15 cellular contexts compared by ENCODE assay signal in genomic region chr13:73258396-73258795, GRCh38.
DNase-seq lines count a peak whose midpoint lies in the region; ATAC-seq and TF ChIP-seq lines count a peak whose summit lies in the region.
"Had no signal": no experiment of that assay in that cellular context is flagged by ENCODE, and none has a peak within 500 bp of the region (broad histone marks: within the 10 kb centered on the region; RNA-seq: fewer than 3 reads in every experiment).

No MANE protein-coding gene starts in this region.

- H3K4me3 ChIP-seq in BLaER1 (no peak overlapping the region), fibroblast of pulmonary artery (replicated peaks; ENCODE audit: low read depth, low read length) (no peak overlapping the region), neutrophil (ENCODE audit: low read depth in 1 of 2, low read length in 1 of 2) (no peak overlapping the region), neuronal stem cell (ENCODE audit: low read length in 2 of 2) (no peak overlapping the region)
- H3K4me3 ChIP-seq: GM12878 had no signal

- H3K4me2 ChIP-seq in BLaER1 (peak overlapping the region; percentile 60), neuronal stem cell (ENCODE audit: insufficient read depth, low read length, poor library complexity, severe bottlenecking) (no peak overlapping the region)

- no peak overlapping the region for H3K14ac ChIP-seq in neuronal stem cell (ENCODE audit: low read length)

- ATAC-seq in GM21723 (IDR thresholded peaks at IDR 0.05; ENCODE audit: unreplicated experiment), result no peak
- ATAC-seq in GM18505 (IDR thresholded peaks at IDR 0.05; ENCODE audit: unreplicated experiment), result no peak
- ATAC-seq: GM12878 had no signal

- TF ChIP-seq CTCF in fibroblast of pulmonary artery (IDR thresholded peaks at IDR 0.05; ENCODE audit: low read length, missing control alignments) (no peak), neutrophil (IDR thresholded peaks at IDR 0.05) (no peak)

- no peak overlapping the region for H2AK5ac ChIP-seq in neuronal stem cell (ENCODE audit: low read depth, low read length)

- WGBS in neuronal stem cell (ENCODE audit: extremely low coverage in 2 of 2, insufficient read length in 2 of 2, insufficient replicate concordance in 1 of 2), 2 donors, result no CpG with 5 or more reads among the region's 4 CpGs

- H3K27ac ChIP-seq in BLaER1 (no peak overlapping the region), neutrophil (peak overlapping the region; percentile 89), neuronal stem cell (replicated peaks; ENCODE audit: low read length) (no peak overlapping the region)

- H3K9me3 ChIP-seq in BLaER1 (no peaks in the 10 kb centered on the region), neutrophil (no peaks in the 10 kb centered on the region), neuronal stem cell (replicated peaks in 1 of 2; ENCODE audit: control insufficient read depth in 2 of 2, insufficient read depth in 1 of 2, low read depth in 1 of 2, low read length in 2 of 2) (no peaks in the 10 kb centered on the region)

- H3K4ac ChIP-seq in neuronal stem cell (ENCODE audit: low read length), result no peak overlapping the region

- no peak overlapping the region for H2AFZ ChIP-seq in neuronal stem cell (ENCODE audit: low read length)

- H2BK15ac ChIP-seq in neuronal stem cell (ENCODE audit: low read length), result no peak overlapping the region

- no peaks in the 10 kb centered on the region for H3K27me3 ChIP-seq in BLaER1
- no peaks in the 10 kb centered on the region for H3K27me3 ChIP-seq in neutrophil
- H3K27me3 ChIP-seq in neuronal stem cell (ENCODE audit: control insufficient read depth in 3 of 3, insufficient read depth in 3 of 3, low read depth in 1 of 3, low read length in 3 of 3), result no peaks in the 10 kb centered on the region

- H4K8ac ChIP-seq in neuronal stem cell (ENCODE audit: low read depth, low read length), result no peak overlapping the region

- no peaks in the 10 kb centered on the region for H3K36me3 ChIP-seq in BLaER1
- H3K36me3 ChIP-seq in neutrophil, result no peaks in the 10 kb centered on the region
- H3K36me3 ChIP-seq in neuronal stem cell (replicated peaks in 1 of 2; ENCODE audit: control insufficient read depth in 2 of 2, insufficient read depth in 2 of 2, low read length in 2 of 2), result no peaks in the 10 kb centered on the region

- peaks cover 22% of the 10 kb centered on the region for H3K4me1 ChIP-seq in BLaER1
- peaks cover 34 to 48% of the 10 kb centered on the region in 2 experiments for H3K4me1 ChIP-seq in neutrophil (ENCODE audit: control insufficient read depth in 1 of 2, insufficient read depth in 1 of 2, low read depth in 1 of 2, low read length in 1 of 2)
- no peaks in the 10 kb centered on the region for H3K4me1 ChIP-seq in neuronal stem cell (ENCODE audit: control insufficient read depth in 2 of 2, insufficient read depth in 1 of 2, low read depth in 1 of 2, low read length in 2 of 2)

- no peaks in the 10 kb centered on the region for H4K20me1 ChIP-seq in BLaER1

- no peaks in the 10 kb centered on the region for H3K79me1 ChIP-seq in neuronal stem cell (ENCODE audit: low read depth, low read length)

- no peak overlapping the region for H4K91ac ChIP-seq in neuronal stem cell (ENCODE audit: low read depth, low read length, poor library complexity)

- H2BK12ac ChIP-seq in neuronal stem cell (ENCODE audit: low read length), result no peak overlapping the region

- no peak overlapping the region for H2BK120ac ChIP-seq in neuronal stem cell (ENCODE audit: low read depth, low read length)

- H3K9ac ChIP-seq in BLaER1, result no peak overlapping the region
- H3K9ac ChIP-seq in neuronal stem cell (ENCODE audit: low read depth, low read length, poor library complexity), result no peak overlapping the region

- no peak overlapping the region for H2BK5ac ChIP-seq in neuronal stem cell (ENCODE audit: low read length)

- no peak overlapping the region for H3K18ac ChIP-seq in neuronal stem cell (ENCODE audit: low read length)

- H3K23ac ChIP-seq in neuronal stem cell (ENCODE audit: low read depth, low read length, poor library complexity), result no peak overlapping the region

- no peak for TF ChIP-seq POLR2A in GM18505 (IDR thresholded peaks at IDR 0.05; ENCODE audit: borderline replicate concordance, extremely low read depth, insufficient read depth, insufficient read length)

- DNase-seq in LHCN-M2 (ENCODE audit: low read depth) (peak; percentile 42), fibroblast of pulmonary artery (ENCODE audit: low read depth) (peak; percentile 61), neuronal stem cell (ENCODE audit: low spot score) (no peak)
- no peak for DNase-seq in activated CD4-positive, CD25-positive, alpha-beta regulatory T cell treated with anti-CD3 and anti-CD28 coated beads, Interleukin-2, amount 50 U/mL, for 72 hours
- DNase-seq: DMS 273 treated with DMSO at 0.1 percent for 48 hours, GDM1, NCI-H187 treated with DMSO at 0.1 percent for 48 hours, NCI-H446, RPMI8226, SIG-M5 had no signal

Comparison
In these comparisons a context has a peak if more than half of its experiments do, and no peak if none do; other contexts are left out.
1. DNase-seq: peak in LHCN-M2 (single experiment) and fibroblast of pulmonary artery (single experiment); none in activated CD4-positive, CD25-positive, alpha-beta regulatory T cell treated with anti-CD3 and anti-CD28 coated beads, Interleukin-2, amount 50 U/mL, for 72 hours (single experiment) and neuronal stem cell (single experiment).